ENCODE assay signal across 10 cellular contexts in the genomic region with DNA sequence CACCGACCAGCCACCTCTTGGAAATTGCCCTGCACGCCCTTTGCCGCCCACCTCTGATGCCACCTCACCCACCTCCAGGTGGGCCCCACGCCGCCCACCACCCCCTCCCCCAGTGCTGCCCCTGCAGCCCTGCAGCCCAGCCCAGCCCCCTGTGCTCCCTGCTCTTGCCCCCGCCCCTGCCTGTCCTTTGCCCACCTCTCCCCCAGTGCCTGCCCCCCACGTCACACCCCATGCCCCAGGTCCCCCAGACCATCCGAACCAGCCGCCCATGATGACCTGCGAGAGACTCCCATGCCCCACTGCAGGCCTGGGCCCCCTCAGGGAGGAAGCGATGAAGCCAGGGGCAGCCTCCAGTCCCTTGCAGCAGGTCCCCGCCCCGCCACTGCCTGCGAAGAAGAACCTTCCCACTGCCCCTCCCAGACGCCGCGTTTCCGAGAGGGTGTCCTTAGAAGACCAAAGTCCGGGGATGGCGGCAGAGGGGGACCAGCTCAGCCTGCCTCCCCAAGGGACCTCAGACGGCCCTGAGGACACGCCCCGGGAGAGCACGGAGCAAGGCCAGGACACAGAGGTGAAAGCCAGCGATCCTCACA.
DNase-seq lines count a peak whose midpoint lies in the region; ATAC-seq, FAIRE-seq and TF ChIP-seq lines count a peak whose summit lies in the region.
"Had no signal": no experiment of that assay in that cellular context is flagged by ENCODE, and none has a peak within 500 bp of the region (broad histone marks: within the 10 kb centered on the region; RNA-seq: fewer than 3 reads in every experiment).

No MANE protein-coding gene starts in this region.

- no peak for TF ChIP-seq CTCF in GM12878 (IDR thresholded peaks at IDR 0.05 in 2 of 3, conservative IDR thresholded peaks at IDR 0.05 in 1 of 3; ENCODE audit: control insufficient read depth in 2 of 3, extremely low read depth in 1 of 3, insufficient read depth in 1 of 3, low read depth in 3 of 3, low read length in 3 of 3)

- no peaks in the 10 kb centered on the region for H4K20me1 ChIP-seq in GM12878 (ENCODE audit: control insufficient read depth, insufficient read depth)

- H3K27me3 Mint-ChIP-seq in naive thymus-derived CD8-positive, alpha-beta T cell = no peaks in the 10 kb centered on the region

- POLR2A ChIA-PET in GM12878 (lab: Charles Lee) = interaction anchor here (1.0 to 4.1 kb wide), 13 partner anchors 8 to 75 kb away, joined by 3 to 25 read pairs (median 7); no protein-coding TSS in a partner anchor
- POLR2A ChIA-PET in naive thymus-derived CD8-positive, alpha-beta T cell (lab: Charles Lee) = interaction anchor here (0.6 to 17.2 kb wide), 36 partner anchors 8 to 780 kb away, joined by 3 to 268 read pairs (median 4); a partner anchor contains a TSS

- H2AFZ ChIP-seq in GM12878 (ENCODE audit: control insufficient read depth, low read depth, low read length) = peak overlapping the region; percentile 58; the same call in 1 of the 2 replicates

- no peak for FAIRE-seq in GM12878 (lab: Jason Lieb, UNC)

- no peaks in the 10 kb centered on the region for H3K9me3 Mint-ChIP-seq in naive thymus-derived CD8-positive, alpha-beta T cell

- intact Hi-C loops in GM12878 (cut with micrococcal nuclease; ENCODE audit: unreplicated experiment) = loop anchor here (1.0 to 2.0 kb wide), 3 partner anchors 25 to 70 kb away; no protein-coding TSS in a partner anchor

- no TSS peak for BruUV-seq in GM12878 (replicated peaks; lab: Mats Ljungman, UMichigan)

- H3K4me1 ChIP-seq in GM12878 (ENCODE audit: control insufficient read depth, insufficient read depth, low read length) = peaks cover 30% of the 10 kb centered on the region
- H3K4me1 ChIP-seq: HAP-1 had no signal

- peak overlapping the region; percentile 52 for H3K9ac ChIP-seq in GM12878 (ENCODE audit: control insufficient read depth, insufficient read depth, low read length)

- ATAC-seq in GM12878 = peak; percentile 54
- peak in 1 of 2 donors; percentile 3 for ATAC-seq in naive thymus-derived CD8-positive, alpha-beta T cell

- WGBS in GM12878 (ENCODE audit: insufficient coverage, insufficient replicate concordance, low lambda C conversion rate, missing lambda C conversion rate) = 21% methylated on average over 22 of the region's 25 CpGs

- TF ChIP-seq RAD21 in GM12878 (IDR thresholded peaks at IDR 0.05; ENCODE audit: insufficient read depth, low read depth, low read length) = no peak

- no peaks in the 10 kb centered on the region; a peak in 1 of 4 replicates for H3K36me3 ChIP-seq in GM12878 (ENCODE audit: control insufficient read depth in 2 of 2, insufficient read depth in 2 of 2, low read length in 1 of 2)
- H3K36me3 ChIP-seq: HAP-1 had no signal

- H3K4me3 Mint-ChIP-seq in naive thymus-derived CD8-positive, alpha-beta T cell = peak overlapping the region; percentile 98 to 100 (median 100)

- TF ChIP-seq EP300 in GM12878 (IDR thresholded peaks at IDR 0.05; ENCODE audit: borderline replicate concordance in 1 of 2, control insufficient read depth in 1 of 2, low read depth in 2 of 2, low read length in 2 of 2) = no peak

- H3K27me3 ChIP-seq in GM12878 (replicated peaks in 1 of 2; ENCODE audit: control insufficient read depth in 2 of 2, insufficient read depth in 2 of 2, low read length in 1 of 2) = no peaks in the 10 kb centered on the region

- TF ChIP-seq POLR2A in GM12878 (IDR thresholded peaks at IDR 0.05; ENCODE audit: low read depth, low read length) = no peak

- H3K4me3 ChIP-seq in GM12878 = peak overlapping the region; percentile 66
- H3K4me3 ChIP-seq: HAP-1 had no signal

- CTCF ChIA-PET in GM12878 (lab: Yijun Ruan, JAX) = interaction anchor here (0.6 to 5.4 kb wide), 11 partner anchors 8 to 79 kb away, joined by 3 to 40 read pairs (median 8); no protein-coding TSS in a partner anchor

- SMC1A ChIA-PET in GM12878 (lab: Charles Lee; ENCODE audit: uncharacterized antibody, unreplicated experiment) = interaction anchor here (0.8 to 5.3 kb wide), 18 partner anchors 8 to 392 kb away, joined by 3 to 58 read pairs (median 4); no protein-coding TSS in a partner anchor

- in situ Hi-C loops in GM12878 (cut with MboI) = no loop called here

- H3K36me3 Mint-ChIP-seq in naive thymus-derived CD8-positive, alpha-beta T cell = peaks cover 10 to 28% (median 13%) of the 10 kb centered on the region in 3 donors

- no peaks in the 10 kb centered on the region for H3K9me3 ChIP-seq in GM12878 (replicated peaks; ENCODE audit: control insufficient read depth, insufficient read depth, low read length)
- H3K9me3 ChIP-seq: HAP-1 had no signal

- H3K4me1 Mint-ChIP-seq in naive thymus-derived CD8-positive, alpha-beta T cell = peaks cover 51 to 81% (median 77%) of the 10 kb centered on the region in 4 donors

- peak overlapping the region; percentile 64 for H3K4me2 ChIP-seq in GM12878 (ENCODE audit: control insufficient read depth, insufficient read depth)

- peaks cover 38% of the 10 kb centered on the region for H3K79me2 ChIP-seq in GM12878 (ENCODE audit: control insufficient read depth, insufficient read depth, low read length)

- DNase-seq in CD1c-positive myeloid dendritic cell (ENCODE audit: extremely low spot score) = peak; percentile 73
- peak; percentile 67 to 76 for DNase-seq in NOMO-1 (lab: John Stamatoyannopoulos, UW; ENCODE audit: unreplicated experiment in 2 of 2)
- no peak for DNase-seq in GM12878 (ENCODE audit: low read depth, low spot score)
- peak in 9 of 10 donors; percentile 14 to 52 (median 37) for DNase-seq in naive thymus-derived CD8-positive, alpha-beta T cell
- DNase-seq in LoVo (ENCODE audit: low spot score) = no peak
- DNase-seq in RKO (ENCODE audit: low spot score) = no peak
- DNase-seq in HCEC 1CT = no peak
- DNase-seq in globus pallidus (ENCODE audit: low spot score) = no peak
- DNase-seq: NCI-H345 had no signal

- H3K27ac Mint-ChIP-seq in naive thymus-derived CD8-positive, alpha-beta T cell = peak overlapping the region; percentile 97 to 100 (median 100)

- RAD21 ChIA-PET in GM12878 (lab: Charles Lee; ENCODE audit: unreplicated experiment) = interaction anchor here (0.9 to 8.5 kb wide), 17 partner anchors 9 to 186 kb away, joined by 3 to 101 read pairs (median 6); no protein-coding TSS in a partner anchor

- H3K27ac ChIP-seq in GM12878 (ENCODE audit: control insufficient read depth, insufficient read depth) = peak overlapping the region; percentile 89

TF ChIP-seq in GM12878, 131 proteins besides CTCF, POLR2A, EP300 and RAD21:
- TF ChIP-seq, protein P1, sequence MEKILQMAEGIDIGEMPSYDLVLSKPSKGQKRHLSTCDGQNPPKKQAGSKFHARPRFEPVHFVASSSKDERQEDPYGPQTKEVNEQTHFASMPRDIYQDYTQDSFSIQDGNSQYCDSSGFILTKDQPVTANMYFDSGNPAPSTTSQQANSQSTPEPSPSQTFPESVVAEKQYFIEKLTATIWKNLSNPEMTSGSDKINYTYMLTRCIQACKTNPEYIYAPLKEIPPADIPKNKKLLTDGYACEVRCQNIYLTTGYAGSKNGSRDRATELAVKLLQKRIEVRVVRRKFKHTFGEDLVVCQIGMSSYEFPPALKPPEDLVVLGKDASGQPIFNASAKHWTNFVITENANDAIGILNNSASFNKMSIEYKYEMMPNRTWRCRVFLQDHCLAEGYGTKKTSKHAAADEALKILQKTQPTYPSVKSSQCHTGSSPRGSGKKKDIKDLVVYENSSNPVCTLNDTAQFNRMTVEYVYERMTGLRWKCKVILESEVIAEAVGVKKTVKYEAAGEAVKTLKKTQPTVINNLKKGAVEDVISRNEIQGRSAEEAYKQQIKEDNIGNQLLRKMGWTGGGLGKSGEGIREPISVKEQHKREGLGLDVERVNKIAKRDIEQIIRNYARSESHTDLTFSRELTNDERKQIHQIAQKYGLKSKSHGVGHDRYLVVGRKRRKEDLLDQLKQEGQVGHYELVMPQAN (conservative IDR thresholded peaks at IDR 0.05) = peak; percentile 61; the same call in 1 of the 2 replicates
- TF ChIP-seq SPI1 (IDR thresholded peaks at IDR 0.05; ENCODE audit: borderline replicate concordance, insufficient read depth, low read depth, low read length) = peak; percentile 31; the same call in 1 of the 2 replicates
- TF ChIP-seq POU2F2 (IDR thresholded peaks at IDR 0.05; ENCODE audit: borderline replicate concordance, low read depth, low read length) = 0 out of 3 replicates have a peak, but pooled peaks have one; percentile 32
- TF ChIP-seq, protein P2, sequence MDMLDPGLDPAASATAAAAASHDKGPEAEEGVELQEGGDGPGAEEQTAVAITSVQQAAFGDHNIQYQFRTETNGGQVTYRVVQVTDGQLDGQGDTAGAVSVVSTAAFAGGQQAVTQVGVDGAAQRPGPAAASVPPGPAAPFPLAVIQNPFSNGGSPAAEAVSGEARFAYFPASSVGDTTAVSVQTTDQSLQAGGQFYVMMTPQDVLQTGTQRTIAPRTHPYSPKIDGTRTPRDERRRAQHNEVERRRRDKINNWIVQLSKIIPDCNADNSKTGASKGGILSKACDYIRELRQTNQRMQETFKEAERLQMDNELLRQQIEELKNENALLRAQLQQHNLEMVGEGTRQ (IDR thresholded peaks at IDR 0.05; ENCODE audit: borderline replicate concordance, low read depth, low read length) = no peak
- peak in 1 of 2 experiments; percentile 69; a peak in 1 of 3 replicates for TF ChIP-seq EGR1 (IDR thresholded peaks at IDR 0.05; ENCODE audit: borderline replicate concordance in 1 of 2, low read depth in 2 of 2, low read length in 2 of 2)

Comparison
In these comparisons a context has a peak if more than half of its experiments do, and no peak if none do; other contexts are left out.
1. DNase-seq: peak in CD1c-positive myeloid dendritic cell (single experiment), NOMO-1 (2 of 2) and naive thymus-derived CD8-positive, alpha-beta T cell (9 of 10); none in GM12878 (single experiment), LoVo (single experiment), RKO (single experiment), HCEC 1CT (single experiment) and globus pallidus (single experiment).